Comparison of ENCODE assay signal across 7 cellular contexts in the genomic region with DNA sequence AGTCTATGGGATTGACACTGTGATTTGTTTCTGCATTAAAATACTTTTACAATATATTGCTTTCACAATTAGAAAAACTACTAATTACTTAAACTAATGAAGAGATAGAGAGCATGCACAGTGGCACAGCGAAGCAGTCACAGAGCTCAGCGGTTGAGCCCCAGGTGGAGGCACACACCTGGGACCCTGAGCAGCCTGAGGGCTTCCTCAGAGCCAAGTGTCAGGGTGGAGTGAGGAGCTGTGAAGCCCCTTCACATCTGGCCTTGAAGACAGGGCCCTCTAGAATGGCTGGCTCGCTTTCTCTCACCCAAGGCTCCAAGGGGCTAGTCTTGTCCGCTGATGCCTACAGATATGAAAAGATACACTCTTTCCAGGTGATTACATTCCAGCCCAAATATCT.
"Had no signal": no experiment of that assay in that cellular context is flagged by ENCODE, and none has a peak within 500 bp of the region (broad histone marks: within the 10 kb centered on the region; RNA-seq: fewer than 3 reads in every experiment).

No MANE protein-coding gene starts in this region.

- H3K4me3 ChIP-seq: K562 had no signal

- H3K27me3 Mint-ChIP-seq: IgD-negative memory B cell had no signal

- H3K27ac Mint-ChIP-seq: IgD-negative memory B cell had no signal

- DNase-seq: IMR-90, KBM-7, KG1 had no signal

- ATAC-seq: HepG2, K562 had no signal

- H3K4me1 Mint-ChIP-seq: IgD-negative memory B cell had no signal

- H3K36me3 Mint-ChIP-seq: IgD-negative memory B cell had no signal

- H3K4me3 Mint-ChIP-seq: IgD-negative memory B cell had no signal

- H3K27ac ChIP-seq: HL-60 had no signal
